ENCODE assay signal across 29 cellular contexts in the genomic region with DNA sequence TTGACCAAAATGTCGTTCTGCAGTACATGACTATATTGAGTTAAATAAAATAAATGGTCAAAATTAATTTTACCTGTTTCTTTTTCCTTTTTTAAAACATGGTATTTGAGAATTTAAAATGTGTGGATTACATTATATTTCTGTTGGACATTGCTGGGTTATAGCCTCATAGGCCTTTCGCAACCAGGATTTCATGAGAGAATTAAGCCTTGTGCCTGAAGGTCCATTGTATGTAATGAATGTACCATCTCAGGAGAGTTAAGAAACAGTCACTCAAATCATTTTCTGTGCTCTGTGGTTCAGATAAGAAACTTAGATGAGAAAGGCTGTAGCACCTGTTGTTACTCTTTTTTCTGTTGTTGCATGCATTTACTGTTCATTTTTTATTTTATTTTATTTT.
"Had no signal": no experiment of that assay in that cellular context is flagged by ENCODE, and none has a peak within 500 bp of the region (broad histone marks: within the 10 kb centered on the region; RNA-seq: fewer than 3 reads in every experiment).

No MANE protein-coding gene starts in this region.

- H3K27me3 Mint-ChIP-seq: central memory CD8-positive, alpha-beta T cell had no signal

- H3K9me3 Mint-ChIP-seq: activated CD4-positive, alpha-beta memory T cell treated with anti-CD3 and anti-CD28 coated beads for 36 hours; activated T-cell treated with anti-CD3 and anti-CD28 coated beads, Interleukin-2, amount 50 U/mL, for 24 hours; central memory CD8-positive, alpha-beta T cell; naive thymus-derived CD8-positive, alpha-beta T cell; neural crest cell; T-helper 1 cell treated with Interleukin-12 subunit alpha and Interleukin-12 subunit beta and Interleukin-4 antibody, amounts not matched to agents 30 μg/mL and 1 μg/mL, for 36 hours had no signal

- H3K9me3 ChIP-seq: breast epithelium, gastroesophageal sphincter, pancreas, prostate gland, thoracic aorta had no signal

- H3K36me3 Mint-ChIP-seq: activated CD4-positive, alpha-beta memory T cell treated with anti-CD3 and anti-CD28 coated beads for 36 hours had no signal

- H3K4me2 ChIP-seq: hepatocyte had no signal

- H3K4me1 ChIP-seq: pancreas had no signal

- H3K4me3 Mint-ChIP-seq: activated CD4-positive, alpha-beta memory T cell treated with anti-CD3 and anti-CD28 coated beads for 36 hours; activated T-cell treated with anti-CD3 and anti-CD28 coated beads, Interleukin-2, amount 50 U/mL, for 24 hours; central memory CD8-positive, alpha-beta T cell; naive thymus-derived CD8-positive, alpha-beta T cell; neural crest cell; T-helper 1 cell treated with Interleukin-12 subunit alpha and Interleukin-12 subunit beta and Interleukin-4 antibody, amounts not matched to agents 30 μg/mL and 1 μg/mL, for 36 hours had no signal

- H3K4me3 ChIP-seq: breast epithelium, gastroesophageal sphincter, hepatocyte, pancreas, prostate gland, thoracic aorta had no signal

- FAIRE-seq: colon, endometrium, keratinocyte, pancreas, TTC549, urothelium cell line had no signal

- H3K79me2 ChIP-seq: hepatocyte had no signal

- H3K36me3 ChIP-seq: breast epithelium, gastroesophageal sphincter, pancreas, prostate gland, thoracic aorta had no signal

- ATAC-seq: gastroesophageal sphincter; left colon; naive thymus-derived CD8-positive, alpha-beta T cell; pancreas; stimulated activated naive CD8-positive, alpha-beta T cell treated with anti-CD3 and anti-CD28 coated beads, Interleukin-15, Interleukin-2, amounts not matched to agents 100 U/mL and 50 U/mL, for 24 hours had no signal

- H2AFZ ChIP-seq: hepatocyte had no signal

- DNase-seq: activated CD4-positive, alpha-beta memory T cell treated with anti-CD3 and anti-CD28 coated beads for 36 hours; activated CD4-positive, alpha-beta T cell treated with anti-CD3 and anti-CD28 coated beads for 4 hours; activated CD8-positive, alpha-beta memory T cell treated with anti-CD3 and anti-CD28 coated beads, Interleukin-2, amount 50 U/mL, for 48 hours; activated gamma-delta T cell treated with Interleukin-2 at 50 U/mL for 16 hours; activated naive CD4-positive, alpha-beta T cell treated with anti-CD3 and anti-CD28 coated beads, Interleukin-2, amount 50 U/mL, for 16 hours; activated T-cell treated with anti-CD3 and anti-CD28 coated beads, Interleukin-2, amount 50 U/mL, for 24 hours; dermis blood vessel endothelial cell; effector CD8-positive, alpha-beta T cell; left colon; naive thymus-derived CD8-positive, alpha-beta T cell; nucleus accumbens; pancreas; stimulated activated CD4-positive, alpha-beta T cell treated with anti-CD3 and anti-CD28 coated beads, Interleukin-2, amount 100 ng/mL, for 48 hours; stimulated activated naive CD8-positive, alpha-beta T cell treated with anti-CD3 and anti-CD28 coated beads, Interleukin-15, Interleukin-2, amounts not matched to agents 100 U/mL and 50 U/mL, for 24 hours; T-helper 9 cell had no signal

- H3K27me3 ChIP-seq: breast epithelium, gastroesophageal sphincter, hepatocyte, pancreas had no signal

- H3K27ac ChIP-seq: breast epithelium, gastroesophageal sphincter, hepatocyte, pancreas, prostate gland, thoracic aorta, VCaP had no signal

- H3K27ac Mint-ChIP-seq: activated CD4-positive, alpha-beta memory T cell treated with anti-CD3 and anti-CD28 coated beads for 36 hours; activated T-cell treated with anti-CD3 and anti-CD28 coated beads, Interleukin-2, amount 50 U/mL, for 24 hours; naive thymus-derived CD8-positive, alpha-beta T cell; T-helper 1 cell treated with Interleukin-12 subunit alpha and Interleukin-12 subunit beta and Interleukin-4 antibody, amounts not matched to agents 30 μg/mL and 1 μg/mL, for 36 hours had no signal
